ENCODE assay signal across 17 cellular contexts in the genomic region with DNA sequence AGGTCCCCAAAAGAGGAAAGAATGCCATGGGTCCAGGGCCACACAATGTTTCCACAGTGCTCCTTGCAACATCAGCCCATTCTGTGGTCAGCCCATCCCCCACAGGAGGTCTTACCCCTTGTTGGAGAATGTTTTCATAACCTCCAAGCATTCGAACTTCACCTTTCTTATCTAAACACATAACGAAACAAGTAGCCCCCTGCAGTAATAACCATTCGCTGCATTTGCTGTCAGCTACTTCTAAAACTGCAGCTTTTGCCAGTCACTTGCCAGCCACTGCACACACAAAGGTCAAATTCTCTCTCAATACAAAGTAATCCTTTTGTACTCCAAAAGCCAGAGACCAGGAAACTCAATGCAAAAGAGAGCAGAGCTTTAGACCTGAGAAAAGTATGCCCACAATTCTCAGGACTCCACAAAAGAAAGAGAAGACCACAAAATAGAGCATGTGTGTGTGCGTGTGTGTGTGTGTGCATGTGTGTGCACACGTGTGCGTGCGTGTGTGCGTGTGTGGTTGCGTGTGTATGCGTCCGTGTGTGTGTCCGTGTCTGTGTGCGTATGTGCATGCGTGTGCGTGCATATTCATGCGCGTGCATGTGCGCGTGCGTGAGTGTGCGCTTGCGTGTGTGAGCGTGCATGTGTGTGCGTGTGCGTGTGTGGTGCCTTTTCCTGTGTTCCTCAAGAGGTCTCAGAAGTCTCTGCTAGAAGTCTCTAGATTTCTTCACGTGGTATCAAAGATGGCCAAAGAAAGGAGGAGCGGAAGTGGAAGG. TPM values are rescaled to one million over a fixed set of nuclear protein-coding genes. Genes with fewer than 3 reads are reported as not detected.
DNase-seq lines count a peak whose midpoint lies in the region; ATAC-seq, FAIRE-seq and TF ChIP-seq lines count a peak whose summit lies in the region.
"Had no signal": no experiment of that assay in that cellular context is flagged by ENCODE, and none has a peak within 500 bp of the region (broad histone marks: within the 10 kb centered on the region; RNA-seq: fewer than 3 reads in every experiment).

No MANE protein-coding gene starts in this region.

- no peak for TF ChIP-seq POLR2A in heart left ventricle (IDR thresholded peaks at IDR 0.05)

- H3K27ac ChIP-seq in OCI-LY7 (ENCODE audit: low read depth, low read length, poor library complexity, severe bottlenecking) (no peak overlapping the region), heart left ventricle (no peak overlapping the region)
- H3K27ac ChIP-seq: ovary, upper lobe of left lung had no signal

- H3K4me3 Mint-ChIP-seq in activated naive CD4-positive, alpha-beta T cell treated with anti-CD3 and anti-CD28 coated beads, Interleukin-2, amount 50 U/mL, for 24 hours = peak overlapping the region; percentile 19
- H3K4me3 Mint-ChIP-seq in activated naive CD4-positive, alpha-beta T cell treated with anti-CD3 and anti-CD28 coated beads, Interleukin-2, amount 10 ng/mL, durations not matched to agents 7 days and 5 days = no peak overlapping the region
- H3K4me3 Mint-ChIP-seq: activated CD4-positive, alpha-beta memory T cell treated with anti-CD3 and anti-CD28 coated beads, Interleukin-2, amount 10 ng/mL, durations not matched to agents 7 days and 5 days; CD8-positive, alpha-beta T cell; stimulated activated effector memory CD8-positive, alpha-beta T cell treated with anti-CD3 and anti-CD28 coated beads, Interleukin-12 subunit alpha, Interleukin-12 subunit beta, amount 100 ng/mL, for 72 hours had no signal

- no peaks in the 10 kb centered on the region for H4K20me1 ChIP-seq in OCI-LY7 (ENCODE audit: insufficient read depth, low read length)

- POLR2A ChIA-PET in OCI-LY7 (lab: Charles Lee) = interaction anchor here (0.9 to 1.2 kb wide), 3 partner anchors 10 to 55 kb away, joined by 3 read pairs; no protein-coding TSS in a partner anchor

- intact Hi-C loops in OCI-LY7 (cut with micrococcal nuclease; ENCODE audit: unreplicated experiment) = no loop called here
- intact Hi-C loops in heart left ventricle (cut with DNase I) = loop anchor here in 1 of 10 donors (5.0 kb wide), 1 partner anchor 42 kb away; no protein-coding TSS in a partner anchor

- peaks cover 4% of the 10 kb centered on the region for H3K36me3 Mint-ChIP-seq in activated naive CD4-positive, alpha-beta T cell treated with anti-CD3 and anti-CD28 coated beads, Interleukin-2, amount 50 U/mL, for 24 hours
- peaks cover 15% of the 10 kb centered on the region for H3K36me3 Mint-ChIP-seq in activated naive CD4-positive, alpha-beta T cell treated with anti-CD3 and anti-CD28 coated beads, Interleukin-2, amount 10 ng/mL, durations not matched to agents 7 days and 5 days
- H3K36me3 Mint-ChIP-seq: stimulated activated effector memory CD8-positive, alpha-beta T cell treated with anti-CD3 and anti-CD28 coated beads, Interleukin-12 subunit alpha, Interleukin-12 subunit beta, amount 100 ng/mL, for 72 hours had no signal

- peaks cover 46% of the 10 kb centered on the region for H3K4me1 Mint-ChIP-seq in activated naive CD4-positive, alpha-beta T cell treated with anti-CD3 and anti-CD28 coated beads, Interleukin-2, amount 50 U/mL, for 24 hours
- H3K4me1 Mint-ChIP-seq in activated naive CD4-positive, alpha-beta T cell treated with anti-CD3 and anti-CD28 coated beads, Interleukin-2, amount 10 ng/mL, durations not matched to agents 7 days and 5 days = peaks cover 20% of the 10 kb centered on the region

- H3K36me3 ChIP-seq in OCI-LY7 (ENCODE audit: insufficient read depth, low read length) (no peaks in the 10 kb centered on the region), heart left ventricle (no peaks in the 10 kb centered on the region)
- H3K36me3 ChIP-seq: HAP-1, MG63, ovary, upper lobe of left lung had no signal

- H3K4me1 ChIP-seq in OCI-LY7 (ENCODE audit: insufficient read depth, low read length, poor library complexity, severe bottlenecking) = no peaks in the 10 kb centered on the region
- H3K4me1 ChIP-seq in heart left ventricle = peaks cover 0 to 9% (median 0%) of the 10 kb centered on the region in 12 donors
- H3K4me1 ChIP-seq: upper lobe of left lung had no signal

- H3K27me3 ChIP-seq in heart left ventricle = no peaks in the 10 kb centered on the region
- H3K27me3 ChIP-seq: MG63, ovary, upper lobe of left lung had no signal

- TF ChIP-seq CTCF in OCI-LY7 (conservative IDR thresholded peaks at IDR 0.05; ENCODE audit: low read length) = no peak
- no peak for TF ChIP-seq CTCF in heart left ventricle (IDR thresholded peaks at IDR 0.05)

- peaks cover 21% of the 10 kb centered on the region for H3K9me3 ChIP-seq in OCI-LY7 (ENCODE audit: low read length)
- H3K9me3 ChIP-seq in heart left ventricle = peaks cover 0 to 24% (median 11%) of the 10 kb centered on the region in 12 donors
- H3K9me3 ChIP-seq: SK-N-SH had no signal

- no peak overlapping the region for H2AFZ ChIP-seq in OCI-LY7 (ENCODE audit: low read length)

- BruUV-seq in OCI-LY7 (replicated peaks; lab: Mats Ljungman, UMichigan) = no TSS peak

- ATAC-seq in left lobe of liver = peak; percentile 64
- ATAC-seq in heart left ventricle = no peak
- ATAC-seq: CD8-positive, alpha-beta T cell; stimulated activated effector memory CD8-positive, alpha-beta T cell treated with anti-CD3 and anti-CD28 coated beads, Interleukin-12 subunit alpha, Interleukin-12 subunit beta, amount 100 ng/mL, for 72 hours had no signal

- 91 to 93% (median 92%) methylated on average over 27 of the region's 27 CpGs for WGBS in heart left ventricle, 4 donors

- H3K9me2 ChIP-seq in OCI-LY7 (ENCODE audit: insufficient read depth, low read length) = no peaks in the 10 kb centered on the region
- H3K9me2 ChIP-seq: SK-N-SH had no signal

- H3K4me2 ChIP-seq in OCI-LY7 (ENCODE audit: low read length) = no peak overlapping the region
- H3K4me2 ChIP-seq: SK-N-SH had no signal

- H3K27ac Mint-ChIP-seq in activated naive CD4-positive, alpha-beta T cell treated with anti-CD3 and anti-CD28 coated beads, Interleukin-2, amount 50 U/mL, for 24 hours = peak overlapping the region; percentile 68
- H3K27ac Mint-ChIP-seq in activated naive CD4-positive, alpha-beta T cell treated with anti-CD3 and anti-CD28 coated beads, Interleukin-2, amount 10 ng/mL, durations not matched to agents 7 days and 5 days = no peak overlapping the region
- H3K27ac Mint-ChIP-seq: activated CD4-positive, alpha-beta memory T cell treated with anti-CD3 and anti-CD28 coated beads, Interleukin-2, amount 10 ng/mL, durations not matched to agents 7 days and 5 days; CD8-positive, alpha-beta T cell had no signal

- H3K79me2 ChIP-seq in OCI-LY7 (ENCODE audit: insufficient read depth, low read depth, low read length) = no peaks in the 10 kb centered on the region

- H3K4me3 ChIP-seq in OCI-LY7 (ENCODE audit: low read depth, low read length, poor library complexity, severe bottlenecking) (no peak overlapping the region), heart left ventricle (no peak overlapping the region)
- H3K4me3 ChIP-seq: HAP-1, MG63, ovary, upper lobe of left lung had no signal

- DNase-seq in activated naive CD4-positive, alpha-beta T cell treated with anti-CD3 and anti-CD28 coated beads, Interleukin-2, amount 10 ng/mL, durations not matched to agents 7 days and 5 days = no peak
- peak; percentile 57 for DNase-seq in amniotic epithelial cell (ENCODE audit: low read depth)
- no peak for DNase-seq in left lobe of liver (ENCODE audit: low spot score)
- DNase-seq in urothelium cell line (ENCODE audit: low spot score) = no peak
- DNase-seq in OCI-LY7 (ENCODE audit: low spot score) = no peak
- no peak for DNase-seq in heart left ventricle
- no peak for DNase-seq in NAMALWA (ENCODE audit: low spot score)
- DNase-seq: activated CD4-positive, alpha-beta memory T cell treated with anti-CD3 and anti-CD28 coated beads, Interleukin-2, amount 10 ng/mL, durations not matched to agents 7 days and 5 days; CD8-positive, alpha-beta T cell; MG63; ovary; SK-N-SH had no signal

- FAIRE-seq in urothelium cell line (lab: Jason Lieb, UNC) = peak; percentile 93
- FAIRE-seq: A204.1 had no signal

- H3K9me3 Mint-ChIP-seq in activated naive CD4-positive, alpha-beta T cell treated with anti-CD3 and anti-CD28 coated beads, Interleukin-2, amount 50 U/mL, for 24 hours = no peaks in the 10 kb centered on the region
- peaks cover 17% of the 10 kb centered on the region for H3K9me3 Mint-ChIP-seq in activated naive CD4-positive, alpha-beta T cell treated with anti-CD3 and anti-CD28 coated beads, Interleukin-2, amount 10 ng/mL, durations not matched to agents 7 days and 5 days
- H3K9me3 Mint-ChIP-seq: CD8-positive, alpha-beta T cell had no signal

- CTCF ChIA-PET in activated naive CD4-positive, alpha-beta T cell treated with anti-CD3 and anti-CD28 coated beads, Interleukin-2, amount 10 ng/mL, durations not matched to agents 7 days and 5 days (lab: Charles Lee) = interaction anchor here (1.2 kb wide), 1 partner anchor 8 kb away, joined by 3 read pairs; no protein-coding TSS in a partner anchor
- CTCF ChIA-PET in OCI-LY7 (lab: Charles Lee; ENCODE audit: unreplicated experiment) = no interaction called here

- no peaks in the 10 kb centered on the region for H3K27me3 Mint-ChIP-seq in activated naive CD4-positive, alpha-beta T cell treated with anti-CD3 and anti-CD28 coated beads, Interleukin-2, amount 50 U/mL, for 24 hours
- H3K27me3 Mint-ChIP-seq in activated naive CD4-positive, alpha-beta T cell treated with anti-CD3 and anti-CD28 coated beads, Interleukin-2, amount 10 ng/mL, durations not matched to agents 7 days and 5 days = no peaks in the 10 kb centered on the region
- H3K27me3 Mint-ChIP-seq: activated CD4-positive, alpha-beta memory T cell treated with anti-CD3 and anti-CD28 coated beads, Interleukin-2, amount 10 ng/mL, durations not matched to agents 7 days and 5 days had no signal

RNA-seq across cellular contexts. Expression of a gene that starts 31.7 kb away (rescaled TPM):
- total RNA-seq in left lobe of liver (16.1 TPM), OCI-LY7 (2022) (3.5 and 4.4 TPM in 2 replicates), heart left ventricle (1 to 10 TPM; 2.8 to 9.1 (median 5.2) TPM)
- 0.79 and 0.82 TPM in 2 replicates for total RNA-seq in OCI-LY7 (2014; rRNA removed; shearing (Covaris generic))
- 10 to 100 TPM in 1 of 2 donors, 1 to 10 TPM in 1; 4.2 to 15.0 TPM for polyA plus RNA-seq in heart left ventricle

RNA-seq across cellular contexts. Expression of a gene that starts 57.5 kb away (rescaled TPM):
- total RNA-seq in left lobe of liver (79.9 TPM), OCI-LY7 (2022) (131 and 135 TPM in 2 replicates), heart left ventricle (100 to 1,000 TPM; 247 to 373 (median 302) TPM)
- 66.4 and 84.1 TPM in 2 replicates for total RNA-seq in OCI-LY7 (2014; rRNA removed; shearing (Covaris generic))
- polyA plus RNA-seq in heart left ventricle = 100 to 1,000 TPM in 1 of 2 donors, 10 to 100 TPM in 1; 59.9 to 247 TPM
